In genomic region chr5:143111799-143112198, GRCh38 we compare ENCODE assay signal across 14 cellular contexts.
DNase-seq lines count a peak whose midpoint lies in the region; ATAC-seq and TF ChIP-seq lines count a peak whose summit lies in the region.
"Had no signal": no experiment of that assay in that cellular context is flagged by ENCODE, and none has a peak within 500 bp of the region (broad histone marks: within the 10 kb centered on the region; RNA-seq: fewer than 3 reads in every experiment).

No MANE protein-coding gene starts in this region.

- H2BK5ac ChIP-seq in IMR-90 (ENCODE audit: low read depth, low read length, poor library complexity, severe bottlenecking) = no peak overlapping the region

- H3K4me3 ChIP-seq in IMR-90 (ENCODE audit: insufficient read depth, low read depth, low read length) = no peak overlapping the region
- H3K4me3 ChIP-seq in aorta (ENCODE audit: low read length in 2 of 2) = no peak overlapping the region
- H3K4me3 ChIP-seq: BLaER1 treated with 17β-estradiol and CSF1 and Interleukin-3, amounts not matched to agents 10 nM and 100 nM had no signal

- POLR2A ChIA-PET in IMR-90 (lab: Charles Lee; ENCODE audit: unreplicated experiment) = no interaction called here

- peak overlapping the region; percentile 26 for H2AFZ ChIP-seq in IMR-90 (replicated peaks; ENCODE audit: low read length, poor library complexity)

- no peak overlapping the region for H2BK120ac ChIP-seq in IMR-90 (ENCODE audit: low read depth, low read length)

- intact Hi-C loops in CD14-positive monocyte (cut with micrococcal nuclease) (no loop called here), IMR-90 (cut with micrococcal nuclease) (no loop called here), aorta (cut with DNase I) (no loop called here)
- intact Hi-C loops in dendritic cell treated with granulocyte-macrophage colony-stimulating factor and Interleukin-4, amounts not matched to agents 40 ng/mL and 50 ng/mL, for 4 days (cut with micrococcal nuclease) = no loop called here

- TF ChIP-seq RAD21 in IMR-90 (IDR thresholded peaks at IDR 0.05; ENCODE audit: low read length) = no peak

- no peak for TF ChIP-seq CTCF in CD14-positive monocyte (IDR thresholded peaks at IDR 0.05)
- no peak for TF ChIP-seq CTCF in IMR-90 (conservative IDR thresholded peaks at IDR 0.05; ENCODE audit: low read depth, low read length)
- TF ChIP-seq CTCF in osteocyte (IDR thresholded peaks at IDR 0.05) = no peak

- no peak overlapping the region for H3K4ac ChIP-seq in IMR-90 (ENCODE audit: low read depth, low read length)

- H3K36me3 Mint-ChIP-seq in CD14-positive monocyte (peaks cover 39% of the 10 kb centered on the region in 2 donors), osteocyte (ENCODE audit: unreplicated experiment) (no peaks in the 10 kb centered on the region)
- H3K36me3 Mint-ChIP-seq in dendritic cell treated with granulocyte-macrophage colony-stimulating factor and Interleukin-4, amounts not matched to agents 40 ng/mL and 50 ng/mL, for 4 days (ENCODE audit: low read depth) = peaks cover 28% of the 10 kb centered on the region

- H3K14ac ChIP-seq in IMR-90 (replicated peaks; ENCODE audit: low read depth, low read length) = 0 out of 2 replicates have a peak overlapping the region, but pooled peaks have one; percentile 16

- H3K9me1 ChIP-seq in IMR-90 (ENCODE audit: insufficient read depth, low read length) = peaks cover 8% of the 10 kb centered on the region; the same call in 1 of the 2 replicates

- no peak for TF ChIP-seq POLR2A in IMR-90 (IDR thresholded peaks at IDR 0.05; ENCODE audit: low read depth, low read length)

- ATAC-seq in IMR-90 (ENCODE audit: low read depth) (no peak), aorta (ENCODE audit: low FRiP score) (no peak)
- ATAC-seq: HCT116 had no signal

- H3K27ac ChIP-seq in IMR-90 (ENCODE audit: insufficient read depth, low read length) = no peak overlapping the region
- no peak overlapping the region for H3K27ac ChIP-seq in aorta (ENCODE audit: low read depth in 1 of 2, low read length in 2 of 2)
- H3K27ac ChIP-seq: BLaER1 treated with 17β-estradiol and CSF1 and Interleukin-3, amounts not matched to agents 10 nM and 100 nM had no signal

- no peaks in the 10 kb centered on the region for H3K79me1 ChIP-seq in IMR-90 (ENCODE audit: low read depth in 1 of 2, low read length in 2 of 2)

- H3K27me3 ChIP-seq in IMR-90 (ENCODE audit: control insufficient read depth, insufficient read depth, low read length) (no peaks in the 10 kb centered on the region), aorta (ENCODE audit: control insufficient read depth in 1 of 2, insufficient read depth in 2 of 2, low read length in 1 of 2) (no peaks in the 10 kb centered on the region)
- H3K27me3 ChIP-seq: BLaER1 treated with 17β-estradiol and CSF1 and Interleukin-3, amounts not matched to agents 10 nM and 100 nM had no signal

- peak overlapping the region in 4 of 7 donors; percentile 31 to 77 (median 54) for H3K27ac Mint-ChIP-seq in CD14-positive monocyte
- peak overlapping the region; percentile 31 for H3K27ac Mint-ChIP-seq in dendritic cell treated with granulocyte-macrophage colony-stimulating factor and Interleukin-4, amounts not matched to agents 40 ng/mL and 50 ng/mL, for 4 days
- H3K27ac Mint-ChIP-seq in osteocyte (ENCODE audit: unreplicated experiment) = peak overlapping the region; percentile 42
- H3K27ac Mint-ChIP-seq: CD4-positive, alpha-beta memory T cell had no signal

- H3K18ac ChIP-seq in IMR-90 (ENCODE audit: low read depth, low read length) = no peak overlapping the region

- dilution Hi-C loops in IMR-90 (cut with HindIII; ENCODE audit: low sequenced_read_pairs, unreplicated experiment) = no loop called here

- CTCF ChIA-PET in IMR-90 (lab: Yijun Ruan, JAX) = interaction anchor here (1.8 kb wide), 1 partner anchor 15 kb away, joined by 7 read pairs; no protein-coding TSS in a partner anchor

- no peak overlapping the region for H3K56ac ChIP-seq in IMR-90 (ENCODE audit: extremely low read depth, insufficient read depth, low read length)

- no peak overlapping the region for H3K4me3 Mint-ChIP-seq in CD14-positive monocyte
- no peak overlapping the region for H3K4me3 Mint-ChIP-seq in dendritic cell treated with granulocyte-macrophage colony-stimulating factor and Interleukin-4, amounts not matched to agents 40 ng/mL and 50 ng/mL, for 4 days
- no peak overlapping the region for H3K4me3 Mint-ChIP-seq in osteocyte (ENCODE audit: unreplicated experiment)
- H3K4me3 Mint-ChIP-seq: CD4-positive, alpha-beta memory T cell had no signal

- H4K20me1 ChIP-seq in IMR-90 (ENCODE audit: insufficient read depth, low read length) = no peaks in the 10 kb centered on the region

- DNase-seq in CD14-positive monocyte (ENCODE audit: low spot score) (no peak), IMR-90 (no peak), osteocyte (ENCODE audit: extremely low spot score, unreplicated experiment) (no peak), NCI-H82 treated with DMSO at 0.1 percent for 48 hours (lab: John Stamatoyannopoulos, UW; ENCODE audit: unreplicated experiment) (no peak), G401 (ENCODE audit: low spot score) (no peak), aorta (no peak)
- no peak for DNase-seq in activated CD4-positive, CD25-positive, alpha-beta regulatory T cell treated with anti-CD3 and anti-CD28 coated beads, Interleukin-2, amount 50 U/mL, for 72 hours
- DNase-seq: ACHN; CD4-positive, alpha-beta memory T cell; DND-41; GF-D8 had no signal

- BruUV-seq in IMR-90 (replicated peaks; lab: Mats Ljungman, UMichigan) = no TSS peak

- no peak overlapping the region for H3K4me2 ChIP-seq in IMR-90 (ENCODE audit: low read depth, low read length)
- H3K4me2 ChIP-seq: BLaER1 treated with 17β-estradiol and CSF1 and Interleukin-3, amounts not matched to agents 10 nM and 100 nM had no signal

- H3K9me3 Mint-ChIP-seq in CD14-positive monocyte (no peaks in the 10 kb centered on the region), osteocyte (ENCODE audit: unreplicated experiment) (no peaks in the 10 kb centered on the region)
- no peaks in the 10 kb centered on the region for H3K9me3 Mint-ChIP-seq in dendritic cell treated with granulocyte-macrophage colony-stimulating factor and Interleukin-4, amounts not matched to agents 40 ng/mL and 50 ng/mL, for 4 days
- H3K9me3 Mint-ChIP-seq: CD4-positive, alpha-beta memory T cell had no signal

- H3K27me3 Mint-ChIP-seq in CD14-positive monocyte (ENCODE audit: low read depth in 3 of 3) (no peaks in the 10 kb centered on the region), osteocyte (ENCODE audit: unreplicated experiment) (no peaks in the 10 kb centered on the region)
- H3K27me3 Mint-ChIP-seq in dendritic cell treated with granulocyte-macrophage colony-stimulating factor and Interleukin-4, amounts not matched to agents 40 ng/mL and 50 ng/mL, for 4 days = no peaks in the 10 kb centered on the region
- H3K27me3 Mint-ChIP-seq: CD4-positive, alpha-beta memory T cell had no signal

- H3K4me1 ChIP-seq in IMR-90 (ENCODE audit: control insufficient read depth, insufficient read depth, low read length) (peaks cover 2% of the 10 kb centered on the region; the same call in 1 of the 2 replicates), aorta (ENCODE audit: control insufficient read depth in 1 of 2, insufficient read depth in 2 of 2, low read length in 2 of 2) (peaks cover 0 to 6% of the 10 kb centered on the region in 2 donors)

- no peak overlapping the region for H2AK9ac ChIP-seq in IMR-90 (replicated peaks; ENCODE audit: low read depth, low read length, poor library complexity)

- H3K36me3 ChIP-seq in IMR-90 (ENCODE audit: control insufficient read depth, insufficient read depth, low read length) (no peaks in the 10 kb centered on the region), aorta (ENCODE audit: control insufficient read depth in 1 of 2, insufficient read depth in 2 of 2, low read length in 1 of 2) (no peaks in the 10 kb centered on the region)

- H3K9ac ChIP-seq in IMR-90 (ENCODE audit: low read depth, low read length) = no peak overlapping the region
- H3K9ac ChIP-seq: BLaER1 treated with 17β-estradiol and CSF1 and Interleukin-3, amounts not matched to agents 10 nM and 100 nM had no signal

- H2AK5ac ChIP-seq in IMR-90 (ENCODE audit: low read depth, low read length) = peak overlapping the region; percentile 64; the same call in 1 of the 2 replicates

- no peak overlapping the region for H4K8ac ChIP-seq in IMR-90 (ENCODE audit: low read depth in 2 of 2, low read length in 2 of 2)

- H2BK20ac ChIP-seq in IMR-90 (ENCODE audit: low read depth, low read length) = no peak overlapping the region

- H3K23ac ChIP-seq in IMR-90 (ENCODE audit: low read depth, low read length) = no peak overlapping the region

- H2BK15ac ChIP-seq in IMR-90 (ENCODE audit: low read depth, low read length) = no peak overlapping the region

- in situ Hi-C loops in IMR-90 (cut with MboI; ENCODE audit: low sequenced_read_pairs) = no loop called here
- in situ Hi-C loops in G401 (cut with HindIII; ENCODE audit: low sequenced_read_pairs) = no loop called here

- no peak overlapping the region for H4K91ac ChIP-seq in IMR-90 (ENCODE audit: insufficient read depth, low read depth, low read length)

- H3K4me1 Mint-ChIP-seq in CD14-positive monocyte = peaks cover 35% of the 10 kb centered on the region
- H3K4me1 Mint-ChIP-seq in dendritic cell treated with granulocyte-macrophage colony-stimulating factor and Interleukin-4, amounts not matched to agents 40 ng/mL and 50 ng/mL, for 4 days (ENCODE audit: low read depth) = peaks cover 74% of the 10 kb centered on the region
- H3K4me1 Mint-ChIP-seq in osteocyte (ENCODE audit: unreplicated experiment) = peaks cover 43% of the 10 kb centered on the region

- H3K9me3 ChIP-seq in IMR-90 (ENCODE audit: control insufficient read depth, insufficient read depth, low read length) = no peaks in the 10 kb centered on the region
- no peaks in the 10 kb centered on the region for H3K9me3 ChIP-seq in aorta (ENCODE audit: control insufficient read depth, low read length)
- H3K9me3 ChIP-seq: BLaER1 treated with 17β-estradiol and CSF1 and Interleukin-3, amounts not matched to agents 10 nM and 100 nM had no signal

- 80% methylated on average over 1 of the region's 5 CpGs; no CpG with 5 or more reads in 1 of the 2 experiments for WGBS in IMR-90 (ENCODE audit: extremely low coverage in 2 of 2, insufficient read length in 1 of 2), 2 experiments
- 97% methylated on average over 5 of the region's 5 CpGs for WGBS in aorta, 2 donors

- H4K5ac ChIP-seq in IMR-90 (ENCODE audit: low read depth, low read length) = no peak overlapping the region

TF ChIP-seq in IMR-90, 13 proteins besides CTCF, POLR2A, EP300 and RAD21 (continues in another document):
- TF ChIP-seq USF2 (IDR thresholded peaks at IDR 0.05; ENCODE audit: low read depth, low read length) = no peak
- no peak for TF ChIP-seq CEBPB (IDR thresholded peaks at IDR 0.05; ENCODE audit: low read depth, low read length)
- TF ChIP-seq NFE2L2 (IDR thresholded peaks at IDR 0.05; ENCODE audit: low read depth, low read length) = no peak
- TF ChIP-seq SMC3 (IDR thresholded peaks at IDR 0.05; ENCODE audit: low read depth, low read length) = no peak
